Comparison of ENCODE assay signal across 13 cellular contexts in genomic region chrX:24561121-24561520, GRCh38.
DNase-seq lines count a peak whose midpoint lies in the region; ATAC-seq, FAIRE-seq and TF ChIP-seq lines count a peak whose summit lies in the region.
"Had no signal": no experiment of that assay in that cellular context is flagged by ENCODE, and none has a peak within 500 bp of the region (broad histone marks: within the 10 kb centered on the region; RNA-seq: fewer than 3 reads in every experiment).

No MANE protein-coding gene starts in this region.

- peak; percentile 37 to 61; a peak in 3 of 4 replicates for TF ChIP-seq RAD21 in K562 (CRISPR knock-in tag; conservative IDR thresholded peaks at IDR 0.05 in 1 of 2, IDR thresholded peaks at IDR 0.05 in 1 of 2)

- no peaks in the 10 kb centered on the region for H3K9me3 Mint-ChIP-seq in type B pancreatic cell
- H3K9me3 Mint-ChIP-seq: activated T-cell treated with anti-CD3 and anti-CD28 coated beads, Interleukin-2, amount 50 U/mL, for 72 hours; CD4-positive, CD25-positive, alpha-beta regulatory T cell had no signal

- H3K9ac ChIP-seq in K562 (ENCODE audit: insufficient read depth in 1 of 2, low read depth in 2 of 2, low read length in 2 of 2): no peak overlapping the region

- H3K36me3 ChIP-seq in K562 (ENCODE audit: control insufficient read depth, insufficient read depth, low read length) (no peaks in the 10 kb centered on the region), small intestine (ENCODE audit: control insufficient read depth in 2 of 2, insufficient read depth in 2 of 2, low read length in 2 of 2) (no peaks in the 10 kb centered on the region)

- no peaks in the 10 kb centered on the region for H3K79me2 ChIP-seq in K562 (ENCODE audit: control insufficient read depth, insufficient read depth, low read length)

- H3K27ac ChIP-seq in K562 (ENCODE audit: extremely low read depth, low read depth, low read length): no peak overlapping the region
- H3K27ac ChIP-seq in small intestine (ENCODE audit: low read depth in 1 of 2, low read length in 1 of 2): no peak overlapping the region

- no peaks in the 10 kb centered on the region for H3K27me3 Mint-ChIP-seq in type B pancreatic cell
- H3K27me3 Mint-ChIP-seq: CD4-positive, CD25-positive, alpha-beta regulatory T cell had no signal

- TF ChIP-seq EP300 in K562 (IDR thresholded peaks at IDR 0.05; ENCODE audit: low read length): no peak

- in situ Hi-C loops in K562 (cut with MboI): no loop called here

- H3K9me3 ChIP-seq in K562 (replicated peaks; ENCODE audit: control insufficient read depth, insufficient read depth, low read depth, low read length) (no peaks in the 10 kb centered on the region), small intestine (ENCODE audit: control insufficient read depth, low read depth) (no peaks in the 10 kb centered on the region)

- peak; percentile 16 to 53 (median 24); a peak in 3 of 6 replicates for TF ChIP-seq CTCF in K562 (IDR thresholded peaks at IDR 0.05 in 2 of 3, conservative IDR thresholded peaks at IDR 0.05 in 1 of 3; ENCODE audit: insufficient read depth in 2 of 3, low read depth in 1 of 3, low read length in 3 of 3)
- TF ChIP-seq CTCF in type B pancreatic cell (conservative IDR thresholded peaks at IDR 0.05): no peak

- H3K27ac Mint-ChIP-seq in type B pancreatic cell: no peak overlapping the region
- H3K27ac Mint-ChIP-seq: activated T-cell treated with anti-CD3 and anti-CD28 coated beads, Interleukin-2, amount 50 U/mL, for 72 hours; CD4-positive, CD25-positive, alpha-beta regulatory T cell; mesothelial cell of epicardium had no signal

- peak; percentile 84 for ATAC-seq in K562

- TF ChIP-seq POLR2A in K562 (conservative IDR thresholded peaks at IDR 0.05): no peak

- no peaks in the 10 kb centered on the region for H4K20me1 ChIP-seq in K562 (replicated peaks; ENCODE audit: control insufficient read depth, insufficient read depth, low read length)

- FAIRE-seq in HTR-8/SVneo (lab: Jason Lieb, UNC): peak; percentile 23
- FAIRE-seq in K562 (lab: Jason Lieb, UNC): peak; percentile 56
- no peak for FAIRE-seq in small intestine (lab: Jason Lieb, UNC)
- FAIRE-seq: endometrium had no signal

- H3K4me1 Mint-ChIP-seq in type B pancreatic cell (ENCODE audit: unreplicated experiment): no peaks in the 10 kb centered on the region
- H3K4me1 Mint-ChIP-seq: CD4-positive, CD25-positive, alpha-beta regulatory T cell; mesothelial cell of epicardium had no signal

- WGBS in K562 (ENCODE audit: insufficient coverage, low coverage, missing lambda C conversion rate): 0% methylated on average over 5 of the region's 5 CpGs
- 52 to 78% (median 63%) methylated on average over 5 of the region's 5 CpGs for WGBS in small intestine, 3 donors

- H3K4me1 ChIP-seq in K562 (replicated peaks in 1 of 2; ENCODE audit: control insufficient read depth in 2 of 2, insufficient read depth in 2 of 2, low read length in 2 of 2) (no peaks in the 10 kb centered on the region), small intestine (ENCODE audit: control insufficient read depth in 2 of 2, insufficient read depth in 1 of 2, low read depth in 1 of 2, low read length in 1 of 2) (no peaks in the 10 kb centered on the region)

- H3K27me3 ChIP-seq in K562 (ENCODE audit: control insufficient read depth in 2 of 2, insufficient read depth in 2 of 2, low read length in 2 of 2): peaks cover 0 to 27% of the 10 kb centered on the region in 2 experiments; a peak in 3 of 5 replicates
- peaks cover 0 to 2% of the 10 kb centered on the region in 2 donors for H3K27me3 ChIP-seq in small intestine (ENCODE audit: control insufficient read depth in 2 of 2, insufficient read depth in 2 of 2, low read length in 2 of 2)

- H3K4me3 Mint-ChIP-seq in type B pancreatic cell: no peak overlapping the region
- H3K4me3 Mint-ChIP-seq: activated T-cell treated with anti-CD3 and anti-CD28 coated beads, Interleukin-2, amount 50 U/mL, for 72 hours; CD4-positive, CD25-positive, alpha-beta regulatory T cell; mesothelial cell of epicardium had no signal

- POLR2A ChIA-PET in K562 (lab: Yijun Ruan, JAX): no interaction called here

- no peaks in the 10 kb centered on the region for H3K9me1 ChIP-seq in K562 (ENCODE audit: control insufficient read depth, insufficient read depth, low read length)

- H3K4me3 ChIP-seq in K562 (no peak overlapping the region), small intestine (ENCODE audit: low read depth in 1 of 2, low read length in 2 of 2) (no peak overlapping the region)

- intact Hi-C loops in K562 (cut with micrococcal nuclease): loop anchor here (2.0 to 5.0 kb wide), 3 partner anchors 44 to 190 kb away; no protein-coding TSS in a partner anchor

- no TSS peak for BruUV-seq in K562 (replicated peaks; lab: Mats Ljungman, UMichigan)

- peak; percentile 4 for DNase-seq in SIG-M5 treated with dmso at 0.1 percent for 504 hours (lab: John Stamatoyannopoulos, UW; ENCODE audit: unreplicated experiment)
- no peak for DNase-seq in SIG-M5 (lab: John Stamatoyannopoulos, UW)
- peak; percentile 58 for DNase-seq in HTR-8/SVneo (ENCODE audit: insufficient read length, low spot score)
- DNase-seq in K562 (ENCODE audit: extremely low read depth in 1 of 4, low spot score in 3 of 4): peak; percentile 22 to 36 (median 25)
- DNase-seq in small intestine: peak; percentile 13
- no peak for DNase-seq in AG08396 (ENCODE audit: low spot score)
- no peak for DNase-seq in type B pancreatic cell (ENCODE audit: extremely low spot score, unreplicated experiment)
- DNase-seq in activated CD4-positive, CD25-positive, alpha-beta regulatory T cell treated with anti-CD3 and anti-CD28 coated beads, Interleukin-2, amount 50 U/mL, for 72 hours: no peak
- DNase-seq: stimulated activated CD4-positive, alpha-beta T cell treated with anti-CD3 and anti-CD28 coated beads, Interleukin-4, amount 100 ng/mL, for 1 hour had no signal

- CTCF ChIA-PET in K562 (lab: Yijun Ruan, JAX; ENCODE audit: low intra/inter-chr PET ratio): interaction anchor here (1.1 kb wide), 1 partner anchor 192 kb away, joined by 3 read pairs; no protein-coding TSS in a partner anchor

- no peak overlapping the region for H2AFZ ChIP-seq in K562 (ENCODE audit: low read depth, low read length)

- peaks cover 8% of the 10 kb centered on the region for H3K36me3 Mint-ChIP-seq in type B pancreatic cell
- H3K36me3 Mint-ChIP-seq: CD4-positive, CD25-positive, alpha-beta regulatory T cell had no signal

- no peak overlapping the region for H3K4me2 ChIP-seq in K562 (ENCODE audit: insufficient read depth, low read length)

TF ChIP-seq in K562, 482 proteins besides CTCF, POLR2A, EP300 and RAD21:
- TF ChIP-seq SIRT6 (IDR thresholded peaks at IDR 0.05; ENCODE audit: low read depth, low read length): no peak
- TF ChIP-seq CREBBP (IDR thresholded peaks at IDR 0.05; ENCODE audit: low read depth, low read length): no peak
- TF ChIP-seq NR0B1 (IDR thresholded peaks at IDR 0.05; ENCODE audit: partially characterized antibody): no peak
- no peak for TF ChIP-seq KAT7 (CRISPR knock-in tag; IDR thresholded peaks at IDR 0.05; ENCODE audit: borderline replicate concordance)
- no peak for TF ChIP-seq CBFB (CRISPR knock-in tag; IDR thresholded peaks at IDR 0.05)
- no peak for TF ChIP-seq GATA2 (CRISPR knock-in tag; IDR thresholded peaks at IDR 0.05)
- TF ChIP-seq CBX1 (IDR thresholded peaks at IDR 0.05; ENCODE audit: low read depth): no peak
- TF ChIP-seq ZNF583 (CRISPR knock-in tag; IDR thresholded peaks at IDR 0.05): no peak
- TF ChIP-seq MBD1 (CRISPR knock-in tag; IDR thresholded peaks at IDR 0.05): no peak
- no peak for TF ChIP-seq NCOA2 (IDR thresholded peaks at IDR 0.05; ENCODE audit: partially characterized antibody in 2 of 2)
- no peak for TF ChIP-seq LARP7 (IDR thresholded peaks at IDR 0.05)
- TF ChIP-seq U2AF1 (optimal IDR thresholded peaks at IDR 0.05; ENCODE audit: low read depth, low read length): no peak
- TF ChIP-seq SRSF7 (optimal IDR thresholded peaks at IDR 0.05; ENCODE audit: low read depth, low read length): no peak
- TF ChIP-seq HLTF (IDR thresholded peaks at IDR 0.05): no peak
- no peak for TF ChIP-seq KLF6 (CRISPR knock-in tag; IDR thresholded peaks at IDR 0.05; ENCODE audit: borderline replicate concordance)

Comparison
In these comparisons a context has a peak if more than half of its experiments do, and no peak if none do; other contexts are left out.
1. DNase-seq: peak in SIG-M5 treated with dmso at 0.1 percent for 504 hours (single experiment), HTR-8/SVneo (single experiment), K562 (4 of 4) and small intestine (single experiment); none in SIG-M5 (single experiment), AG08396 (single experiment), type B pancreatic cell (single experiment) and activated CD4-positive, CD25-positive, alpha-beta regulatory T cell treated with anti-CD3 and anti-CD28 coated beads, Interleukin-2, amount 50 U/mL, for 72 hours (single experiment).